In genomic region chr10:42767906-42768305, GRCh38 we compare ENCODE assay signal across 17 cellular contexts. TPM values are rescaled to one million over a fixed set of nuclear protein-coding genes. Genes with fewer than 3 reads are reported as not detected.
DNase-seq lines count a peak whose midpoint lies in the region; ATAC-seq lines count a peak whose summit lies in the region.
"Had no signal": no experiment of that assay in that cellular context is flagged by ENCODE, and none has a peak within 500 bp of the region (broad histone marks: within the 10 kb centered on the region; RNA-seq: fewer than 3 reads in every experiment).

No MANE protein-coding gene starts in this region.

- no peaks in the 10 kb centered on the region for H4K20me1 ChIP-seq in Karpas-422 (ENCODE audit: insufficient read depth, low read depth, low read length)

- DNase-seq in H7 (peak; percentile 55), Karpas-422 (peak; percentile 4), T-helper 17 cell (no peak), T-helper 2 cell (no peak)
- no peak for DNase-seq in central memory CD4-positive, alpha-beta T cell
- DNase-seq: C1 segment of cervical spinal cord; Calu3; CD4-positive, alpha-beta memory T cell; COR-L47; DMS79; EL; GDM1; HFFc6 had no signal

- no peak overlapping the region for H3K9ac ChIP-seq in Karpas-422 (ENCODE audit: low read length)

- no peaks in the 10 kb centered on the region; the same call in 1 of the 2 replicates for H3K27me3 ChIP-seq in H7 (ENCODE audit: control insufficient read depth, insufficient read depth, low read length)
- H3K27me3 ChIP-seq in Karpas-422 (ENCODE audit: low read length): no peaks in the 10 kb centered on the region

- ATAC-seq in T-helper 17 cell (no peak), GM18870 (IDR thresholded peaks at IDR 0.05; ENCODE audit: unreplicated experiment) (no peak)
- ATAC-seq: GM12878, GM23338 had no signal

- no peaks in the 10 kb centered on the region for H3K4me1 Mint-ChIP-seq in T-helper 17 cell
- H3K4me1 Mint-ChIP-seq: CD4-positive, alpha-beta memory T cell; GM23338 had no signal

- H2AFZ ChIP-seq in Karpas-422 (ENCODE audit: low read length): no peak overlapping the region
- H2AFZ ChIP-seq: GM23338 had no signal

- H3K27ac Mint-ChIP-seq in T-helper 17 cell: peak overlapping the region; percentile 19
- H3K27ac Mint-ChIP-seq: CD4-positive, alpha-beta memory T cell; GM23338; HFFc6 had no signal

- H3K36me3 Mint-ChIP-seq in T-helper 17 cell (ENCODE audit: low read depth): no peaks in the 10 kb centered on the region
- H3K36me3 Mint-ChIP-seq: CD4-positive, alpha-beta memory T cell had no signal

- H3K9me3 ChIP-seq in Karpas-422 (ENCODE audit: low read length) (no peaks in the 10 kb centered on the region), T-helper 17 cell (ENCODE audit: control insufficient read depth, low read length, poor library complexity, severe bottlenecking) (no peaks in the 10 kb centered on the region)
- H3K9me3 ChIP-seq: HAP-1 had no signal

- H3K4me1 ChIP-seq in Karpas-422 (ENCODE audit: low read length): no peaks in the 10 kb centered on the region
- H3K4me1 ChIP-seq: HAP-1 had no signal

- H3K4me2 ChIP-seq in Karpas-422 (ENCODE audit: low read depth, low read length, poor library complexity, severe bottlenecking): no peak overlapping the region
- H3K4me2 ChIP-seq: GM23338 had no signal

- no peaks in the 10 kb centered on the region for H3K36me3 ChIP-seq in H7 (replicated peaks; ENCODE audit: control insufficient read depth, insufficient read depth, low read length)
- H3K36me3 ChIP-seq in Karpas-422 (ENCODE audit: insufficient read depth, low read length): no peaks in the 10 kb centered on the region
- H3K36me3 ChIP-seq: HAP-1 had no signal

- no peaks in the 10 kb centered on the region for H3K79me2 ChIP-seq in Karpas-422 (ENCODE audit: low read length)

- H3K4me3 Mint-ChIP-seq in T-helper 17 cell: no peak overlapping the region
- H3K4me3 Mint-ChIP-seq: CD4-positive, alpha-beta memory T cell; GM23338; HFFc6 had no signal

- no peaks in the 10 kb centered on the region for H3K9me2 ChIP-seq in Karpas-422 (replicated peaks; ENCODE audit: insufficient read depth, low read length)

- no peak overlapping the region for H3K27ac ChIP-seq in Karpas-422 (ENCODE audit: low read length)

- H3K27me3 Mint-ChIP-seq in T-helper 17 cell: peaks cover 53% of the 10 kb centered on the region

- H3K4me3 ChIP-seq in H7 (ENCODE audit: insufficient read depth, low read depth, low read length) (no peak overlapping the region), Karpas-422 (ENCODE audit: low read length) (no peak overlapping the region)
- H3K4me3 ChIP-seq: GM12878, GM23338, HAP-1 had no signal

RNA-seq across cellular contexts. Expression of gene BMS1, which starts 14.7 kb away (rescaled TPM):
- total RNA-seq in H7 (2014; rRNA removed; shearing (Covaris generic)): 18.5 and 26.1 TPM in 2 replicates
- 9.7 and 12.1 TPM in 2 replicates for total RNA-seq in Karpas-422 (2014; rRNA removed; shearing (Covaris generic); ENCODE audit: low replicate concordance)
- 10 to 100 TPM; 13.0 to 14.2 TPM for total RNA-seq in T-helper 17 cell

Comparison
In these comparisons a context has a peak if more than half of its experiments do, and no peak if none do; other contexts are left out.
1. DNase-seq: peak in H7 (single experiment) and Karpas-422 (single experiment); none in T-helper 17 cell (0 of 3), central memory CD4-positive, alpha-beta T cell (single experiment) and T-helper 2 cell (0 of 5).